ENCODE assay signal across 12 cellular contexts in genomic region chr21:34011660-34012059, GRCh38.
DNase-seq lines count a peak whose midpoint lies in the region.
"Had no signal": no experiment of that assay in that cellular context is flagged by ENCODE, and none has a peak within 500 bp of the region (broad histone marks: within the 10 kb centered on the region; RNA-seq: fewer than 3 reads in every experiment).

No MANE protein-coding gene starts in this region.

- in situ Hi-C loops in Caki2 (cut with HindIII; ENCODE audit: low pct_unique_long_range_greater_than_20kb, low sequenced_read_pairs), result no loop called here

- DNase-seq in Caki2 (ENCODE audit: low read depth) (peak; percentile 17), LHCN-M2 (ENCODE audit: low read depth) (peak; percentile 50), astrocyte of the hippocampus (ENCODE audit: low read depth, low spot score) (peak; percentile 36), fibroblast of peridontal ligament (ENCODE audit: extremely low read depth) (peak; percentile 8), hepatic stellate cell (ENCODE audit: low spot score) (no peak), HCEC 1CT (no peak)
- no peak for DNase-seq in activated CD4-positive, alpha-beta T cell treated with anti-CD3 and anti-CD28 coated beads for 4 hours
- DNase-seq: AML-193; Calu3; CD4-positive, alpha-beta memory T cell; DND-41; H7 had no signal

Comparison
In these comparisons a context has a peak if more than half of its experiments do, and no peak if none do; other contexts are left out.
1. DNase-seq: peak in Caki2 (single experiment), LHCN-M2 (single experiment), astrocyte of the hippocampus (single experiment) and fibroblast of peridontal ligament (single experiment); none in activated CD4-positive, alpha-beta T cell treated with anti-CD3 and anti-CD28 coated beads for 4 hours (0 of 2), hepatic stellate cell (single experiment) and HCEC 1CT (single experiment).